ENCODE assay signal across 3 cellular contexts in the genomic region with DNA sequence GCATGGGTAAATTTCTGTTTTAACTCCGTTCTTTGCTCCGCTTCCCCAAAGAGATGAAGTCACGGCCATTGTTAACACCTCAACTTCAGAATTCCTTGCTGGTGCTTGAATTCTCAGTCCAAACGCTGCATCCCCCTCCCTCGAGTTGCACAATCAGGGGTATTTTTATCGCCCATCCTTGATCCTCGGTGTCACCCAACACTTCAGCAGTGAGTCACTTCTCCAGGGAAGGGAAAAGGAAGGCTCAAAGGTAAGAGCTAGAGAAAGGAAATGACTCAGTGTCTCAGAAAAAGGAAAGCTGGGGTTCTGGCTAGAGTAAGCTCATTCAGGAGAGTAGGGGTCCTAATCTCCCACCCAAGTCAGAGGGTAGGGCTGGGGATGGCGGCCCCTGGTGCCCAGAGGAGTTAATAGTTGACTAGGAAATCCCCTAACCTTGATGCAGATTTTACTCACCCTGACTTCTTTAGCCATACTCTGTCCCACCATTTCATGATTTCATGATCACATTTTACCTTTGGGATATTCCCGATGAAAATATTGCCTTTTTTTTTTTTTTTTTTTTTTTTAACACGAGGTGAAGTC.
TF ChIP-seq lines count a peak whose summit lies in the region.

No MANE protein-coding gene starts in this region.

TF ChIP-seq in A549, 52 proteins besides CTCF, POLR2A, EP300 and RAD21:
- TF ChIP-seq ESRRA (IDR thresholded peaks at IDR 0.05; ENCODE audit: borderline replicate concordance, low read length): no peak
- TF ChIP-seq FOSB (CRISPR knock-in tag; IDR thresholded peaks at IDR 0.05): no peak
- peak; percentile 79 for TF ChIP-seq FOSL2 (IDR thresholded peaks at IDR 0.05)
- peak; percentile 92 for TF ChIP-seq FOSL2 (CRISPR knock-in tag; IDR thresholded peaks at IDR 0.05)
- TF ChIP-seq JUNB (IDR thresholded peaks at IDR 0.05): peak; percentile 69
- TF ChIP-seq, protein P1, sequence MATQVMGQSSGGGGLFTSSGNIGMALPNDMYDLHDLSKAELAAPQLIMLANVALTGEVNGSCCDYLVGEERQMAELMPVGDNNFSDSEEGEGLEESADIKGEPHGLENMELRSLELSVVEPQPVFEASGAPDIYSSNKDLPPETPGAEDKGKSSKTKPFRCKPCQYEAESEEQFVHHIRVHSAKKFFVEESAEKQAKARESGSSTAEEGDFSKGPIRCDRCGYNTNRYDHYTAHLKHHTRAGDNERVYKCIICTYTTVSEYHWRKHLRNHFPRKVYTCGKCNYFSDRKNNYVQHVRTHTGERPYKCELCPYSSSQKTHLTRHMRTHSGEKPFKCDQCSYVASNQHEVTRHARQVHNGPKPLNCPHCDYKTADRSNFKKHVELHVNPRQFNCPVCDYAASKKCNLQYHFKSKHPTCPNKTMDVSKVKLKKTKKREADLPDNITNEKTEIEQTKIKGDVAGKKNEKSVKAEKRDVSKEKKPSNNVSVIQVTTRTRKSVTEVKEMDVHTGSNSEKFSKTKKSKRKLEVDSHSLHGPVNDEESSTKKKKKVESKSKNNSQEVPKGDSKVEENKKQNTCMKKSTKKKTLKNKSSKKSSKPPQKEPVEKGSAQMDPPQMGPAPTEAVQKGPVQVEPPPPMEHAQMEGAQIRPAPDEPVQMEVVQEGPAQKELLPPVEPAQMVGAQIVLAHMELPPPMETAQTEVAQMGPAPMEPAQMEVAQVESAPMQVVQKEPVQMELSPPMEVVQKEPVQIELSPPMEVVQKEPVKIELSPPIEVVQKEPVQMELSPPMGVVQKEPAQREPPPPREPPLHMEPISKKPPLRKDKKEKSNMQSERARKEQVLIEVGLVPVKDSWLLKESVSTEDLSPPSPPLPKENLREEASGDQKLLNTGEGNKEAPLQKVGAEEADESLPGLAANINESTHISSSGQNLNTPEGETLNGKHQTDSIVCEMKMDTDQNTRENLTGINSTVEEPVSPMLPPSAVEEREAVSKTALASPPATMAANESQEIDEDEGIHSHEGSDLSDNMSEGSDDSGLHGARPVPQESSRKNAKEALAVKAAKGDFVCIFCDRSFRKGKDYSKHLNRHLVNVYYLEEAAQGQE (IDR thresholded peaks at IDR 0.05): no peak
- TF ChIP-seq TP53 (CRISPR knock-in tag; IDR thresholded peaks at IDR 0.05): no peak
- TF ChIP-seq NPAS2 (CRISPR knock-in tag; IDR thresholded peaks at IDR 0.05; ENCODE audit: borderline replicate concordance): no peak
- peak in 1 of 2 experiments; percentile 63; a peak in 2 of 5 replicates for TF ChIP-seq JUN (IDR thresholded peaks at IDR 0.05)
- TF ChIP-seq CEBPB (IDR thresholded peaks at IDR 0.05): peak; percentile 92 to 98

TF ChIP-seq in IMR-90, 13 proteins besides CTCF, POLR2A, EP300 and RAD21:
- TF ChIP-seq RCOR1 (IDR thresholded peaks at IDR 0.05; ENCODE audit: insufficient replicate concordance, low read length) (peak; percentile 41), MXI1 (IDR thresholded peaks at IDR 0.05; ENCODE audit: borderline replicate concordance, low read depth, low read length) (no peak), FOS (IDR thresholded peaks at IDR 0.05; ENCODE audit: low read depth, low read length) (peak; percentile 98), BHLHE40 (IDR thresholded peaks at IDR 0.05; ENCODE audit: low read depth, low read length) (peak; percentile 64; the same call in 1 of the 2 replicates), SMC3 (IDR thresholded peaks at IDR 0.05; ENCODE audit: low read depth, low read length) (no peak; the same call in 1 of the 2 replicates), CHD1 (IDR thresholded peaks at IDR 0.05; ENCODE audit: low read depth, low read length) (no peak), MAZ (IDR thresholded peaks at IDR 0.05; ENCODE audit: borderline replicate concordance, low read depth, low read length) (peak; percentile 67), RFX5 (IDR thresholded peaks at IDR 0.05; ENCODE audit: low read depth, low read length) (no peak), CEBPB (IDR thresholded peaks at IDR 0.05; ENCODE audit: low read depth, low read length) (peak; percentile 100), NFE2L2 (IDR thresholded peaks at IDR 0.05; ENCODE audit: low read depth, low read length) (0 out of 2 replicates have a peak, but pooled peaks have one; percentile 7)
- TF ChIP-seq, protein P2, sequence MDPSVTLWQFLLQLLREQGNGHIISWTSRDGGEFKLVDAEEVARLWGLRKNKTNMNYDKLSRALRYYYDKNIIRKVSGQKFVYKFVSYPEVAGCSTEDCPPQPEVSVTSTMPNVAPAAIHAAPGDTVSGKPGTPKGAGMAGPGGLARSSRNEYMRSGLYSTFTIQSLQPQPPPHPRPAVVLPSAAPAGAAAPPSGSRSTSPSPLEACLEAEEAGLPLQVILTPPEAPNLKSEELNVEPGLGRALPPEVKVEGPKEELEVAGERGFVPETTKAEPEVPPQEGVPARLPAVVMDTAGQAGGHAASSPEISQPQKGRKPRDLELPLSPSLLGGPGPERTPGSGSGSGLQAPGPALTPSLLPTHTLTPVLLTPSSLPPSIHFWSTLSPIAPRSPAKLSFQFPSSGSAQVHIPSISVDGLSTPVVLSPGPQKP (IDR thresholded peaks at IDR 0.05; ENCODE audit: borderline replicate concordance, low read depth, low read length): no peak

TF ChIP-seq in HepG2, 621 proteins besides CTCF, POLR2A, EP300 and RAD21:
- TF ChIP-seq NR1H2 (CRISPR knock-in tag; IDR thresholded peaks at IDR 0.05; ENCODE audit: borderline replicate concordance, low read depth): no peak
- no peak for TF ChIP-seq FOXA1 (IDR thresholded peaks at IDR 0.05)
- TF ChIP-seq FOXA1 (CRISPR knock-in tag; IDR thresholded peaks at IDR 0.05): no peak
- TF ChIP-seq SRF (IDR thresholded peaks at IDR 0.05; ENCODE audit: low read depth, low read length): no peak
- TF ChIP-seq CEBPB (IDR thresholded peaks at IDR 0.05; ENCODE audit: borderline replicate concordance, low read depth, low read length): peak; percentile 64; the same call in 1 of the 2 replicates
- no peak for TF ChIP-seq DNMT1 (CRISPR knock-in tag; IDR thresholded peaks at IDR 0.05)
- TF ChIP-seq, protein P3, sequence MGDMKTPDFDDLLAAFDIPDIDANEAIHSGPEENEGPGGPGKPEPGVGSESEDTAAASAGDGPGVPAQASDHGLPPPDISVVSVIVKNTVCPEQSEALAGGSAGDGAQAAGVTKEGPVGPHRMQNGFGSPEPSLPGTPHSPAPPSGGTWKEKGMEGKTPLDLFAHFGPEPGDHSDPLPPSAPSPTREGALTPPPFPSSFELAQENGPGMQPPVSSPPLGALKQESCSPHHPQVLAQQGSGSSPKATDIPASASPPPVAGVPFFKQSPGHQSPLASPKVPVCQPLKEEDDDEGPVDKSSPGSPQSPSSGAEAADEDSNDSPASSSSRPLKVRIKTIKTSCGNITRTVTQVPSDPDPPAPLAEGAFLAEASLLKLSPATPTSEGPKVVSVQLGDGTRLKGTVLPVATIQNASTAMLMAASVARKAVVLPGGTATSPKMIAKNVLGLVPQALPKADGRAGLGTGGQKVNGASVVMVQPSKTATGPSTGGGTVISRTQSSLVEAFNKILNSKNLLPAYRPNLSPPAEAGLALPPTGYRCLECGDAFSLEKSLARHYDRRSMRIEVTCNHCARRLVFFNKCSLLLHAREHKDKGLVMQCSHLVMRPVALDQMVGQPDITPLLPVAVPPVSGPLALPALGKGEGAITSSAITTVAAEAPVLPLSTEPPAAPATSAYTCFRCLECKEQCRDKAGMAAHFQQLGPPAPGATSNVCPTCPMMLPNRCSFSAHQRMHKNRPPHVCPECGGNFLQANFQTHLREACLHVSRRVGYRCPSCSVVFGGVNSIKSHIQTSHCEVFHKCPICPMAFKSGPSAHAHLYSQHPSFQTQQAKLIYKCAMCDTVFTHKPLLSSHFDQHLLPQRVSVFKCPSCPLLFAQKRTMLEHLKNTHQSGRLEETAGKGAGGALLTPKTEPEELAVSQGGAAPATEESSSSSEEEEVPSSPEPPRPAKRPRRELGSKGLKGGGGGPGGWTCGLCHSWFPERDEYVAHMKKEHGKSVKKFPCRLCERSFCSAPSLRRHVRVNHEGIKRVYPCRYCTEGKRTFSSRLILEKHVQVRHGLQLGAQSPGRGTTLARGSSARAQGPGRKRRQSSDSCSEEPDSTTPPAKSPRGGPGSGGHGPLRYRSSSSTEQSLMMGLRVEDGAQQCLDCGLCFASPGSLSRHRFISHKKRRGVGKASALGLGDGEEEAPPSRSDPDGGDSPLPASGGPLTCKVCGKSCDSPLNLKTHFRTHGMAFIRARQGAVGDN (CRISPR knock-in tag; IDR thresholded peaks at IDR 0.05): no peak
- TF ChIP-seq, protein P4, sequence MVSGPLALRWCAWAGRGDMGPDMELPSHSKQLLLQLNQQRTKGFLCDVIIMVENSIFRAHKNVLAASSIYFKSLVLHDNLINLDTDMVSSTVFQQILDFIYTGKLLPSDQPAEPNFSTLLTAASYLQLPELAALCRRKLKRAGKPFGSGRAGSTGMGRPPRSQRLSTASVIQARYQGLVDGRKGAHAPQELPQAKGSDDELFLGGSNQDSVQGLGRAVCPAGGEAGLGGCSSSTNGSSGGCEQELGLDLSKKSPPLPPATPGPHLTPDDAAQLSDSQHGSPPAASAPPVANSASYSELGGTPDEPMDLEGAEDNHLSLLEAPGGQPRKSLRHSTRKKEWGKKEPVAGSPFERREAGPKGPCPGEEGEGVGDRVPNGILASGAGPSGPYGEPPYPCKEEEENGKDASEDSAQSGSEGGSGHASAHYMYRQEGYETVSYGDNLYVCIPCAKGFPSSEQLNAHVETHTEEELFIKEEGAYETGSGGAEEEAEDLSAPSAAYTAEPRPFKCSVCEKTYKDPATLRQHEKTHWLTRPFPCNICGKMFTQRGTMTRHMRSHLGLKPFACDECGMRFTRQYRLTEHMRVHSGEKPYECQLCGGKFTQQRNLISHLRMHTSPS (CRISPR knock-in tag; IDR thresholded peaks at IDR 0.05; ENCODE audit: low read depth): no peak
- TF ChIP-seq ZBTB38 (CRISPR knock-in tag; IDR thresholded peaks at IDR 0.05): no peak
- no peak for TF ChIP-seq ZNF850 (CRISPR knock-in tag; conservative IDR thresholded peaks at IDR 0.05)
- no peak for TF ChIP-seq ZNF816 (CRISPR knock-in tag; IDR thresholded peaks at IDR 0.05; ENCODE audit: borderline replicate concordance)
- peak; percentile 74 for TF ChIP-seq FOSL2 (CRISPR knock-in tag; IDR thresholded peaks at IDR 0.05)
- peak; percentile 55 for TF ChIP-seq CEBPG (CRISPR knock-in tag; IDR thresholded peaks at IDR 0.05)
- TF ChIP-seq TCF12 (IDR thresholded peaks at IDR 0.05): no peak
- no peak for TF ChIP-seq TCF12 (CRISPR knock-in tag; IDR thresholded peaks at IDR 0.05)
- TF ChIP-seq NR2F2 (IDR thresholded peaks at IDR 0.05; ENCODE audit: borderline replicate concordance, low read depth): no peak
